Comparison of ENCODE assay signal across 13 cellular contexts in genomic region chr7:116772423-116772852, GRCh38.
DNase-seq lines count a peak whose midpoint lies in the region; TF ChIP-seq lines count a peak whose summit lies in the region.
"Had no signal": no experiment of that assay in that cellular context is flagged by ENCODE, and none has a peak within 500 bp of the region (broad histone marks: within the 10 kb centered on the region; RNA-seq: fewer than 3 reads in every experiment).

No MANE protein-coding gene starts in this region.

- peak overlapping the region; percentile 33 for H3K9ac ChIP-seq in mesenchymal stem cell (ENCODE audit: low read length)

- no peak overlapping the region for H2BK120ac ChIP-seq in mesenchymal stem cell (ENCODE audit: low read depth, low read length)

- intact Hi-C loops in PC-9 (cut with micrococcal nuclease; ENCODE audit: unreplicated experiment), result loop anchor here (5.0 kb wide), 1 partner anchor 40 kb away; no protein-coding TSS in a partner anchor

- H3K9me3 ChIP-seq in PC-9 (ENCODE audit: insufficient read depth, low read depth), result peaks cover 9% of the 10 kb centered on the region; the same call in 1 of the 2 replicates
- H3K9me3 ChIP-seq in mesenchymal stem cell (ENCODE audit: control insufficient read depth, low read length), result peaks cover 7% of the 10 kb centered on the region
- H3K9me3 ChIP-seq: esophagus muscularis mucosa had no signal

- no peaks in the 10 kb centered on the region for H3K27me3 ChIP-seq in PC-9 (ENCODE audit: insufficient read depth, low read depth)
- no peaks in the 10 kb centered on the region for H3K27me3 ChIP-seq in mesenchymal stem cell (ENCODE audit: control insufficient read depth in 1 of 2, insufficient read depth in 1 of 2, low read length in 2 of 2)
- H3K27me3 ChIP-seq: esophagus muscularis mucosa had no signal

- H2AK5ac ChIP-seq in mesenchymal stem cell (ENCODE audit: low read length, severe bottlenecking), result no peak overlapping the region

- H3F3A ChIP-seq in PC-9 (ENCODE audit: insufficient read depth, low read depth), result peaks cover 44% of the 10 kb centered on the region

- POLR2A ChIA-PET in PC-9 (lab: Charles Lee; ENCODE audit: unreplicated experiment), result no interaction called here

- no peak overlapping the region for H3K4me3 ChIP-seq in PC-9
- no peak overlapping the region for H3K4me3 ChIP-seq in epithelial cell of esophagus (ENCODE audit: low read length)
- H3K4me3 ChIP-seq in mesenchymal stem cell (ENCODE audit: insufficient read depth in 1 of 2, low read depth in 1 of 2, low read length in 2 of 2), result no peak overlapping the region
- H3K4me3 ChIP-seq: esophagus muscularis mucosa had no signal

- H2BK15ac ChIP-seq in mesenchymal stem cell (ENCODE audit: low read depth, poor library complexity, severe bottlenecking), result no peak overlapping the region

- in situ Hi-C loops in Caki2 (cut with HindIII; ENCODE audit: low pct_unique_long_range_greater_than_20kb, low sequenced_read_pairs), result no loop called here

- CTCF ChIA-PET in PC-9 (lab: Charles Lee), result no interaction called here

- H3K4ac ChIP-seq in mesenchymal stem cell (ENCODE audit: low read depth in 1 of 2, low read length in 2 of 2), result no peak overlapping the region

- H3K36me3 ChIP-seq in PC-9 (ENCODE audit: low read depth) (peaks cover 48% of the 10 kb centered on the region), mesenchymal stem cell (ENCODE audit: control insufficient read depth in 1 of 2, insufficient read depth in 2 of 2, low read depth in 1 of 2, low read length in 2 of 2) (peaks cover 0 to 24% of the 10 kb centered on the region in 2 experiments)
- H3K36me3 ChIP-seq: esophagus muscularis mucosa had no signal

- no peak overlapping the region for H3K18ac ChIP-seq in mesenchymal stem cell (ENCODE audit: low read depth in 1 of 2, low read length in 2 of 2)

- H3K4me2 ChIP-seq in PC-9, result peak overlapping the region; percentile 24
- no peak overlapping the region for H3K4me2 ChIP-seq in mesenchymal stem cell (ENCODE audit: low read length, poor library complexity, severe bottlenecking)

- no peak overlapping the region for H4K91ac ChIP-seq in mesenchymal stem cell (ENCODE audit: low read length)

- no peak overlapping the region for H3K23ac ChIP-seq in mesenchymal stem cell (ENCODE audit: low read length in 2 of 2)

- H2AFZ ChIP-seq in PC-9 (no peak overlapping the region), mesenchymal stem cell (ENCODE audit: low read depth, low read length) (no peak overlapping the region)

- H3K79me1 ChIP-seq in mesenchymal stem cell (replicated peaks; ENCODE audit: low read length, poor library complexity, severe bottlenecking), result peaks cover 2% of the 10 kb centered on the region

- H3K4me1 ChIP-seq in PC-9 (replicated peaks; ENCODE audit: insufficient read depth) (peaks cover 54% of the 10 kb centered on the region), mesenchymal stem cell (ENCODE audit: control insufficient read depth, insufficient read depth, low read depth, low read length) (peaks cover 6% of the 10 kb centered on the region)

- H4K8ac ChIP-seq in mesenchymal stem cell (ENCODE audit: low read length), result no peak overlapping the region

- H3K9me2 ChIP-seq in PC-9 (ENCODE audit: insufficient read depth), result no peaks in the 10 kb centered on the region

- H3K14ac ChIP-seq in mesenchymal stem cell (ENCODE audit: low read length in 2 of 2), result no peak overlapping the region

- no TSS peak for BruUV-seq in PC-9 (replicated peaks; lab: Mats Ljungman, UMichigan)

- DNase-seq in Caki2 (ENCODE audit: low read depth) (peak; percentile 96), PC-9 (peak in 1 of 2 experiments; percentile 94), epithelial cell of esophagus (ENCODE audit: low read depth) (peak; percentile 84), mesenchymal stem cell (peak; percentile 86), SIG-M5 (lab: John Stamatoyannopoulos, UW) (no peak), NOMO-1 (lab: John Stamatoyannopoulos, UW; ENCODE audit: unreplicated experiment in 2 of 2) (no peak), NCI-H1092 (lab: John Stamatoyannopoulos, UW) (no peak), NCI-H524 (lab: John Stamatoyannopoulos, UW) (no peak)
- DNase-seq: activated CD8-positive, alpha-beta T cell treated with anti-CD3 and anti-CD28 coated beads, Interleukin-2, amount 10 ng/mL, durations not matched to agents 7 days and 5 days; activated naive CD8-positive, alpha-beta T cell treated with anti-CD3 and anti-CD28 coated beads, Interleukin-2, amount 50 U/mL, for 24 hours; CD4-positive, alpha-beta memory T cell; naive thymus-derived CD8-positive, alpha-beta T cell had no signal

- H3K27ac ChIP-seq in PC-9 (peak overlapping the region; percentile 83), mesenchymal stem cell (ENCODE audit: low read length, poor library complexity, severe bottlenecking) (peak overlapping the region; percentile 94)
- H3K27ac ChIP-seq: esophagus muscularis mucosa had no signal

- no peak for TF ChIP-seq CTCF in PC-9 (conservative IDR thresholded peaks at IDR 0.05)
- TF ChIP-seq CTCF in epithelial cell of esophagus (IDR thresholded peaks at IDR 0.05; ENCODE audit: insufficient read depth, low read depth, low read length, missing control alignments), result no peak

- no peaks in the 10 kb centered on the region for H3K79me2 ChIP-seq in PC-9 (ENCODE audit: low read depth)

- no peak overlapping the region for H2BK5ac ChIP-seq in mesenchymal stem cell (ENCODE audit: low read depth, low read length, poor library complexity, severe bottlenecking)

- H4K20me1 ChIP-seq in PC-9 (ENCODE audit: insufficient read depth), result no peaks in the 10 kb centered on the region

- no peak overlapping the region for H2BK12ac ChIP-seq in mesenchymal stem cell (ENCODE audit: low read length in 2 of 2)

Comparison
In these comparisons a context has a peak if more than half of its experiments do, and no peak if none do; other contexts are left out.
1. DNase-seq: peak in Caki2 (single experiment), epithelial cell of esophagus (single experiment) and mesenchymal stem cell (single experiment); none in SIG-M5 (single experiment), NOMO-1 (0 of 2), NCI-H1092 (single experiment) and NCI-H524 (0 of 2).